9 cellular contexts compared by ENCODE assay signal in genomic region chr5:67301285-67301904, GRCh38.
A peak's percentile ranks its signal among the peaks of the same experiment; 100 is the strongest.
DNase-seq lines count a peak whose midpoint lies in the region; TF ChIP-seq lines count a peak whose summit lies in the region.
"Had no signal": no experiment of that assay in that cellular context is flagged by ENCODE, and none has a peak within 500 bp of the region (broad histone marks: within the 10 kb centered on the region; RNA-seq: fewer than 3 reads in every experiment).

No MANE protein-coding gene starts in this region.

- H3K4me1 ChIP-seq in esophagus (ENCODE audit: control insufficient read depth in 2 of 2, insufficient read depth in 2 of 2, low read length in 1 of 2), result peaks cover 0 to 8% of the 10 kb centered on the region in 2 donors
- no peaks in the 10 kb centered on the region for H3K4me1 ChIP-seq in effector memory CD4-positive, alpha-beta T cell (ENCODE audit: control insufficient read depth, insufficient read depth, low read length, poor library complexity, severe bottlenecking)

- H3K9me3 ChIP-seq in esophagus (ENCODE audit: control insufficient read depth in 2 of 2, insufficient read depth in 1 of 2, low read depth in 1 of 2, low read length in 1 of 2), result no peaks in the 10 kb centered on the region
- no peaks in the 10 kb centered on the region for H3K9me3 ChIP-seq in effector memory CD4-positive, alpha-beta T cell (ENCODE audit: control insufficient read depth, low read length)

- peak; percentile 82 for DNase-seq in AG09309 (ENCODE audit: low read depth)
- peak; percentile 94 for DNase-seq in NCI-H226
- peak; percentile 62 for DNase-seq in non-pigmented ciliary epithelial cell (ENCODE audit: low read depth)
- no peak for DNase-seq in cerebellum (ENCODE audit: low spot score)
- no peak for DNase-seq in stimulated activated CD4-positive, alpha-beta T cell treated with anti-CD3 and anti-CD28 coated beads, Interleukin-1b, Interleukin-23, amount 100 ng/mL, for 48 hours
- DNase-seq in effector memory CD4-positive, alpha-beta T cell, result no peak
- DNase-seq in central memory CD4-positive, alpha-beta T cell, result no peak
- DNase-seq: DMS 273 treated with DMSO at 0.1 percent for 48 hours had no signal

- H3K27me3 ChIP-seq in esophagus (ENCODE audit: control insufficient read depth in 1 of 2, insufficient read depth in 2 of 2, low read length in 2 of 2), result peaks cover 0 to 5% of the 10 kb centered on the region in 2 donors
- H3K27me3 ChIP-seq in effector memory CD4-positive, alpha-beta T cell (replicated peaks; ENCODE audit: control insufficient read depth, insufficient read depth, low read length, poor library complexity, severe bottlenecking), result no peaks in the 10 kb centered on the region

- H3K36me3 ChIP-seq in esophagus (ENCODE audit: control insufficient read depth in 2 of 2, insufficient read depth in 2 of 2, low read length in 1 of 2), result no peaks in the 10 kb centered on the region
- H3K36me3 ChIP-seq in effector memory CD4-positive, alpha-beta T cell (ENCODE audit: control insufficient read depth, insufficient read depth, low read length), result no peaks in the 10 kb centered on the region

- WGBS in esophagus, 2 donors, result 23 to 36% methylated on average over 8 of the region's 8 CpGs

- no peak for TF ChIP-seq CTCF in AG09309 (IDR thresholded peaks at IDR 0.05; ENCODE audit: control insufficient read depth, insufficient read depth, low read depth, low read length, missing control alignments)

- peak overlapping the region; percentile 53 to 75 for H3K27ac ChIP-seq in esophagus (ENCODE audit: low read depth in 2 of 2, low read length in 1 of 2)
- H3K27ac ChIP-seq in effector memory CD4-positive, alpha-beta T cell (ENCODE audit: insufficient read depth, low read length, poor library complexity, severe bottlenecking), result no peak overlapping the region

- no peak overlapping the region for H3K4me3 ChIP-seq in AG09309 (ENCODE audit: control insufficient read depth, low read depth, low read length)
- no peak overlapping the region for H3K4me3 ChIP-seq in esophagus (ENCODE audit: low read depth in 1 of 2, low read length in 2 of 2)
- no peak overlapping the region for H3K4me3 ChIP-seq in effector memory CD4-positive, alpha-beta T cell (ENCODE audit: insufficient read depth, low read depth, low read length, poor library complexity, severe bottlenecking)

Comparison
In these comparisons a context has a peak if more than half of its experiments do, and no peak if none do; other contexts are left out.
1. DNase-seq: peak in AG09309 (single experiment), NCI-H226 (single experiment) and non-pigmented ciliary epithelial cell (single experiment); none in cerebellum (single experiment), stimulated activated CD4-positive, alpha-beta T cell treated with anti-CD3 and anti-CD28 coated beads, Interleukin-1b, Interleukin-23, amount 100 ng/mL, for 48 hours (single experiment), effector memory CD4-positive, alpha-beta T cell (0 of 3) and central memory CD4-positive, alpha-beta T cell (single experiment).